8 cellular contexts compared by ENCODE assay signal in genomic region chr3:49412632-49413337, GRCh38. TPM values are rescaled to one million over a fixed set of nuclear protein-coding genes. Genes with fewer than 3 reads are reported as not detected.
DNase-seq lines count a peak whose midpoint lies in the region; ATAC-seq, FAIRE-seq and TF ChIP-seq lines count a peak whose summit lies in the region.

No MANE protein-coding gene starts in this region.

- H2AK5ac ChIP-seq in mesenchymal stem cell (ENCODE audit: low read length, severe bottlenecking), result peak overlapping the region; percentile 90

- peak overlapping the region; percentile 99 for H3K18ac ChIP-seq in mesenchymal stem cell (ENCODE audit: low read depth in 1 of 2, low read length in 2 of 2)

- H3K27me3 Mint-ChIP-seq in brain, result peaks cover under 1% of the 10 kb centered on the region

- H2BK12ac ChIP-seq in mesenchymal stem cell (ENCODE audit: low read length in 2 of 2), result peak overlapping the region; percentile 2 to 3

- intact Hi-C loops in heart left ventricle (cut with DNase I), result loop anchor here in 8 of 10 donors (1.0 to 10.0 kb wide), 8 partner anchors 14 to 248 kb away; partner anchors contain the start of genes GPX1 (in 6 of the 8), USP4 (in 4 of the 8), CCDC71 (in 1 of the 8) and NICN1 (in 1 of the 8)
- intact Hi-C loops in Right ventricle myocardium inferior (cut with DNase I), result loop anchor here (1.0 to 10.0 kb wide), 4 partner anchors 55 to 319 kb away; partner anchors contain the start of genes GPX1, KLHDC8B and USP4
- intact Hi-C loops in uterus (cut with DNase I; ENCODE audit: low total_unique reads), result loop anchor here (5.0 kb wide), 1 partner anchor 55 kb away; the partner anchor contains the start of gene GPX1

- TF ChIP-seq POLR2A in heart left ventricle (IDR thresholded peaks at IDR 0.05), result no peak
- TF ChIP-seq POLR2A in uterus (IDR thresholded peaks at IDR 0.05), result no peak

- peak overlapping the region; percentile 90 to 96 (median 93) for H3K4me3 Mint-ChIP-seq in brain

- ATAC-seq in heart left ventricle, result peak in 1 of 4 donors; percentile 2
- no peak for ATAC-seq in Right ventricle myocardium inferior

- H3K79me1 ChIP-seq in mesenchymal stem cell (replicated peaks; ENCODE audit: low read length, poor library complexity, severe bottlenecking), result peaks cover 31% of the 10 kb centered on the region

- H3K4ac ChIP-seq in mesenchymal stem cell (ENCODE audit: low read depth in 1 of 2, low read length in 2 of 2), result peak overlapping the region; percentile 93 to 94

- no peaks in the 10 kb centered on the region for H3K9me3 ChIP-seq in heart left ventricle
- no peaks in the 10 kb centered on the region for H3K9me3 ChIP-seq in mesenchymal stem cell (ENCODE audit: control insufficient read depth, low read length)
- H3K9me3 ChIP-seq in uterus, result no peaks in the 10 kb centered on the region

- 23 to 29% (median 27%) methylated on average over 13 to 16 of the region's 16 CpGs for WGBS in heart left ventricle, 4 donors
- WGBS in mesenchymal stem cell, result 67% methylated on average over 16 of the region's 16 CpGs

- peak overlapping the region; percentile 15 for H2BK15ac ChIP-seq in mesenchymal stem cell (ENCODE audit: low read depth, poor library complexity, severe bottlenecking)

- H3K27me3 ChIP-seq in heart left ventricle, result no peaks in the 10 kb centered on the region
- no peaks in the 10 kb centered on the region for H3K27me3 ChIP-seq in mesenchymal stem cell (ENCODE audit: control insufficient read depth in 1 of 2, insufficient read depth in 1 of 2, low read length in 2 of 2)
- no peaks in the 10 kb centered on the region for H3K27me3 ChIP-seq in uterus

- peak overlapping the region; percentile 87 to 98 (median 94) for H3K27ac ChIP-seq in heart left ventricle
- peak overlapping the region; percentile 71 for H3K27ac ChIP-seq in mesenchymal stem cell (ENCODE audit: low read length, poor library complexity, severe bottlenecking)
- H3K27ac ChIP-seq in uterus, result peak overlapping the region; percentile 78 to 90

- H3K4me1 ChIP-seq in heart left ventricle, result peaks cover 7 to 79% (median 45%) of the 10 kb centered on the region in 12 donors
- H3K4me1 ChIP-seq in mesenchymal stem cell (ENCODE audit: control insufficient read depth, insufficient read depth, low read depth, low read length), result peaks cover 27% of the 10 kb centered on the region
- H3K4me1 ChIP-seq in uterus, result peaks cover 0 to 13% of the 10 kb centered on the region in 2 donors

- H3K4me2 ChIP-seq in mesenchymal stem cell (ENCODE audit: low read length, poor library complexity, severe bottlenecking), result peak overlapping the region; percentile 72

- peaks cover 0 to 6% (median 0%) of the 10 kb centered on the region in 5 experiments for H3K9me3 Mint-ChIP-seq in brain

- peaks cover 10% of the 10 kb centered on the region for H3K36me3 Mint-ChIP-seq in brain

- peak overlapping the region; percentile 46 for H2AFZ ChIP-seq in mesenchymal stem cell (ENCODE audit: low read depth, low read length)

- peak overlapping the region; percentile 44 for H2BK120ac ChIP-seq in mesenchymal stem cell (ENCODE audit: low read depth, low read length)

- peaks cover 54% of the 10 kb centered on the region for H3K4me1 Mint-ChIP-seq in brain

- FAIRE-seq in D721Med (lab: Jason Lieb, UNC), result no peak

- H3K9ac ChIP-seq in mesenchymal stem cell (ENCODE audit: low read length), result peak overlapping the region; percentile 96

- no peak overlapping the region for H2BK5ac ChIP-seq in mesenchymal stem cell (ENCODE audit: low read depth, low read length, poor library complexity, severe bottlenecking)

- DNase-seq in heart left ventricle, result no peak
- DNase-seq in Right ventricle myocardium inferior (ENCODE audit: missing footprints), result no peak
- DNase-seq in mesenchymal stem cell, result no peak
- no peak for DNase-seq in uterus
- DNase-seq in NCI-H748 (lab: John Stamatoyannopoulos, UW; ENCODE audit: unreplicated experiment), result no peak
- no peak for DNase-seq in MV-4-11 (lab: John Stamatoyannopoulos, UW)
- DNase-seq in D721Med (ENCODE audit: insufficient read length, low spot score), result no peak

- peaks cover 0 to 31% (median 22%) of the 10 kb centered on the region in 9 donors for H3K36me3 ChIP-seq in heart left ventricle
- peaks cover 24 to 39% of the 10 kb centered on the region in 2 experiments for H3K36me3 ChIP-seq in mesenchymal stem cell (ENCODE audit: control insufficient read depth in 1 of 2, insufficient read depth in 2 of 2, low read depth in 1 of 2, low read length in 2 of 2)
- H3K36me3 ChIP-seq in uterus, result no peaks in the 10 kb centered on the region

- H3K4me3 ChIP-seq in heart left ventricle (peak overlapping the region; percentile 55 to 99 (median 82)), mesenchymal stem cell (ENCODE audit: insufficient read depth in 1 of 2, low read depth in 1 of 2, low read length in 2 of 2) (peak overlapping the region; percentile 75 to 90), uterus (peak overlapping the region; percentile 57 to 61)

- H4K91ac ChIP-seq in mesenchymal stem cell (ENCODE audit: low read length), result peak overlapping the region; percentile 97

- TF ChIP-seq CTCF in heart left ventricle (IDR thresholded peaks at IDR 0.05) (no peak), brain (conservative IDR thresholded peaks at IDR 0.05) (no peak), uterus (IDR thresholded peaks at IDR 0.05) (no peak), D721Med (IDR thresholded peaks at IDR 0.05; ENCODE audit: insufficient read depth, missing control alignments) (no peak)

- H3K27ac Mint-ChIP-seq in brain, result peak overlapping the region; percentile 93 to 97 (median 95)

- H3K23ac ChIP-seq in mesenchymal stem cell (ENCODE audit: low read length in 2 of 2), result peak overlapping the region in 1 of 2 experiments; percentile 34

- peak overlapping the region in 1 of 2 experiments; percentile 98 for H3K14ac ChIP-seq in mesenchymal stem cell (ENCODE audit: low read length in 2 of 2)

- peak overlapping the region; percentile 98 for H4K8ac ChIP-seq in mesenchymal stem cell (ENCODE audit: low read length)

RNA-seq across cellular contexts. Expression of gene TCTA, which starts 0.6 kb away (rescaled TPM):
- 10 to 100 TPM; 13.2 to 25.3 (median 16.7) TPM for total RNA-seq in heart left ventricle
- 10 to 100 TPM; 13.1 to 19.1 TPM for polyA plus RNA-seq in heart left ventricle
- total RNA-seq in Right ventricle myocardium inferior, result 17.1 TPM
- 56.6 TPM for polyA plus RNA-seq in brain (ENCODE audit: insufficient read depth, low read depth, low replicate concordance)
- 12.8 TPM for polyA plus RNA-seq in mesenchymal stem cell (2013, experiment 1 of 2)
- polyA plus RNA-seq in mesenchymal stem cell (2013, experiment 2 of 2), result 13.2 TPM
- total RNA-seq in uterus, result 10 to 100 TPM in 3 of 4 donors, 1 to 10 TPM in 1; 2.1 to 26.0 (median 18.7) TPM

RNA-seq across cellular contexts. Expression of gene RHOA, which starts 1.0 kb away (rescaled TPM):
- 100 to 1,000 TPM; 224 to 479 (median 291) TPM for total RNA-seq in heart left ventricle
- polyA plus RNA-seq in heart left ventricle, result 100 to 1,000 TPM; 106 to 406 TPM
- total RNA-seq in Right ventricle myocardium inferior, result 285 TPM
- polyA plus RNA-seq in brain (ENCODE audit: insufficient read depth, low read depth, low replicate concordance), result 385 TPM
- 552 TPM for polyA plus RNA-seq in mesenchymal stem cell (2013, experiment 1 of 2)
- 568 TPM for polyA plus RNA-seq in mesenchymal stem cell (2013, experiment 2 of 2)
- 100 to 1,000 TPM; 282 to 493 (median 419) TPM for total RNA-seq in uterus

RNA-seq across cellular contexts. Expression of gene AMT, which starts 9.5 kb away (rescaled TPM):
- total RNA-seq in heart left ventricle (10 to 100 TPM; 10.3 to 39.9 (median 21.5) TPM), Right ventricle myocardium inferior (20.5 TPM), uterus (10 to 100 TPM in 3 of 4 donors, 1 to 10 TPM in 1; 1.5 to 17.9 (median 14.0) TPM)
- polyA plus RNA-seq in heart left ventricle (10 to 100 TPM in 1 of 2 donors, 1 to 10 TPM in 1; 3.5 to 13.1 TPM), brain (ENCODE audit: insufficient read depth, low read depth, low replicate concordance) (2.7 TPM)
- polyA plus RNA-seq in mesenchymal stem cell (2013, experiment 1 of 2), result 4.1 TPM
- 3.9 TPM for polyA plus RNA-seq in mesenchymal stem cell (2013, experiment 2 of 2)

RNA-seq across cellular contexts. Expression of gene NICN1, which starts 16.3 kb away (rescaled TPM):
- total RNA-seq in heart left ventricle (10 to 100 TPM in 7 of 9 donors, 1 to 10 TPM in 2; 4.7 to 21.0 (median 18.8) TPM), Right ventricle myocardium inferior (15.5 TPM), uterus (10 to 100 TPM in 1 of 4 donors, 1 to 10 TPM in 3; 4.4 to 23.4 (median 6.8) TPM)
- polyA plus RNA-seq in heart left ventricle (10 to 100 TPM in 1 of 2 donors, 1 to 10 TPM in 1; 8.2 to 11.8 TPM), brain (ENCODE audit: insufficient read depth, low read depth, low replicate concordance) (13.2 TPM)
- 13.1 TPM for polyA plus RNA-seq in mesenchymal stem cell (2013, experiment 1 of 2)
- polyA plus RNA-seq in mesenchymal stem cell (2013, experiment 2 of 2), result 13.2 TPM

RNA-seq across cellular contexts. Expression of gene GPX1, which starts 54.6 kb away (rescaled TPM):
- total RNA-seq in heart left ventricle (100 to 1,000 TPM in 8 of 9 donors, 10 to 100 TPM in 1; 86.3 to 341 (median 124) TPM), Right ventricle myocardium inferior (136 TPM), uterus (100 to 1,000 TPM in 2 of 4 donors, 10 to 100 TPM in 2; 40.2 to 450 (median 81.2) TPM)
- polyA plus RNA-seq in heart left ventricle (100 to 1,000 TPM; 174 to 189 TPM), brain (ENCODE audit: insufficient read depth, low read depth, low replicate concordance) (188 TPM)
- polyA plus RNA-seq in mesenchymal stem cell (2013, experiment 1 of 2), result 356 TPM
- polyA plus RNA-seq in mesenchymal stem cell (2013, experiment 2 of 2), result 358 TPM
